In the genomic region with DNA sequence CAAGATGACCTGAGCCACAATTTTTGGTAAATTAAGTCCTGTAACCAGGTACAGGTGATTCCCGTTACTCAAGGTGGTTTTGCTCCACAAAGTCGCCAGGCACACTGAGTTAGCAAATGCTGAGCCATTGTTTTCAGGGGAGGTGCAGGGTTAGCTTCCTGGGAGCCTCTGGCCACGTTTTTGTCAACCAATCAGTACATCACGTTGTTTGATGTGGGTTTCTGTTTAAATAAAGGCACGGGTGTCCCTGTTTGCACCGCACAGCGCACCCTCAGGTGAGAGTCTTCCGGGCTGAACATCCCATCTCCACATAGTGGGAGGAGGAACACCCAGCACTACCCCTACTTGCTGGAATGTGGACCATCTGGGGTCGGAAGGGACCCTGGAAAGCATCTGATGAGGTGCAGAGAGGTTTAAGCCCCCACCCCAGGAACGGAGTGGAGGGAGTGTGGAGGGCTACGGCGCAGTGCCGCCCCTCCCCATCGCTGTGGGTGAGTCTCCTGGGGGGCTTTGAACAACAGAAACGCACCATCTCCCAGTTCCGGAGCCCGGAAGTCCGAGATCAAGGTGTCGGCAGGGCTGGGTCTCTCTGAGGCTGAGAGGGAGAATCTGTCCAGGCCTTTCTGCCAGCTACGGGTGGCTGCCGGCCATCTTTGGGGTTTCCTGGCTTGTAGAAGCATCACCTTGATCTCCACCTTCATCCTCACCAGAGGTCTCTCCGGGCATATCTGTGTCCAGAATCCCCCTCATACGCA, we compare ENCODE assay signal across 24 cellular contexts.
"Had no signal": no experiment of that assay in that cellular context is flagged by ENCODE, and none has a peak within 500 bp of the region (broad histone marks: within the 10 kb centered on the region; RNA-seq: fewer than 3 reads in every experiment).

No MANE protein-coding gene starts in this region.

- H3K27ac Mint-ChIP-seq: activated CD8-positive, alpha-beta memory T cell treated with anti-CD3 and anti-CD28 coated beads, Interleukin-2, amount 10 ng/mL, durations not matched to agents 7 days and 5 days; activated naive CD8-positive, alpha-beta T cell treated with anti-CD3 and anti-CD28 coated beads, Interleukin-2, amount 10 ng/mL, durations not matched to agents 7 days and 5 days; activated T-helper 2 cell treated with anti-CD3 and anti-CD28 coated beads, Interferon-gamma antibody, Interleukin-2, Interleukin-4, amounts not matched to agents 10 μg/mL and 5 μg/mL and 100 μg/mL, durations not matched to agents 14 hours and 24 hours and 36 hours; mesothelial cell of epicardium; neural progenitor cell; progenitor cell of endocrine pancreas had no signal

- H3K4me3 Mint-ChIP-seq: activated CD8-positive, alpha-beta memory T cell treated with anti-CD3 and anti-CD28 coated beads, Interleukin-2, amount 10 ng/mL, durations not matched to agents 7 days and 5 days; activated naive CD8-positive, alpha-beta T cell treated with anti-CD3 and anti-CD28 coated beads, Interleukin-2, amount 10 ng/mL, durations not matched to agents 7 days and 5 days; dendritic cell treated with granulocyte-macrophage colony-stimulating factor and Interleukin-4, amounts not matched to agents 40 ng/mL and 50 ng/mL, for 4 days; mesothelial cell of epicardium; neural progenitor cell had no signal

- H3K4me1 ChIP-seq: foreskin keratinocyte, testis, uterus had no signal

- ATAC-seq: activated CD8-positive, alpha-beta memory T cell treated with anti-CD3 and anti-CD28 coated beads, Interleukin-2, amount 10 ng/mL, durations not matched to agents 7 days and 5 days; foreskin keratinocyte had no signal

- H3K9ac ChIP-seq: neural progenitor cell had no signal

- H3K9me3 Mint-ChIP-seq: activated naive CD8-positive, alpha-beta T cell treated with anti-CD3 and anti-CD28 coated beads, Interleukin-2, amount 10 ng/mL, durations not matched to agents 7 days and 5 days; activated T-helper 2 cell treated with anti-CD3 and anti-CD28 coated beads, Interferon-gamma antibody, Interleukin-2, Interleukin-4, amounts not matched to agents 10 μg/mL and 5 μg/mL and 100 μg/mL, durations not matched to agents 14 hours and 24 hours and 36 hours; dendritic cell treated with granulocyte-macrophage colony-stimulating factor and Interleukin-4, amounts not matched to agents 40 ng/mL and 50 ng/mL, for 4 days; mesothelial cell of epicardium; naive thymus-derived CD8-positive, alpha-beta T cell; neural progenitor cell had no signal

- H3K27ac ChIP-seq: foreskin keratinocyte, neural progenitor cell, testis, uterus, WERI-Rb-1 had no signal

- H3K27me3 Mint-ChIP-seq: activated CD8-positive, alpha-beta memory T cell treated with anti-CD3 and anti-CD28 coated beads, Interleukin-2, amount 10 ng/mL, durations not matched to agents 7 days and 5 days; activated naive CD8-positive, alpha-beta T cell treated with anti-CD3 and anti-CD28 coated beads, Interleukin-2, amount 10 ng/mL, durations not matched to agents 7 days and 5 days; dendritic cell treated with granulocyte-macrophage colony-stimulating factor and Interleukin-4, amounts not matched to agents 40 ng/mL and 50 ng/mL, for 4 days; naive thymus-derived CD8-positive, alpha-beta T cell had no signal

- DNase-seq: activated CD4-positive, alpha-beta T cell treated with anti-CD3 and anti-CD28 coated beads, Interleukin-2, amount 50 U/mL, for 4 hours; activated CD8-positive, alpha-beta memory T cell treated with anti-CD3 and anti-CD28 coated beads, Interleukin-2, amount 10 ng/mL, durations not matched to agents 7 days and 5 days; activated naive CD4-positive, alpha-beta T cell; activated naive CD8-positive, alpha-beta T cell treated with anti-CD3 and anti-CD28 coated beads, Interleukin-2, amount 10 ng/mL, durations not matched to agents 7 days and 5 days; amniotic stem cell; effector CD8-positive, alpha-beta T cell; erythroblast; foreskin keratinocyte; retina; stimulated activated CD4-positive, alpha-beta T cell treated with anti-CD3 and anti-CD28 coated beads, Interleukin-2, amount 100 ng/mL, for 48 hours; stimulated activated CD8-positive, alpha-beta memory T cell treated with anti-CD3 and anti-CD28 coated beads, Interleukin-4, amount 100 ng/mL, for 48 hours; testis; trophoblast cell; uterus; WERI-Rb-1 had no signal

- H3K36me3 ChIP-seq: neural progenitor cell, uterus, WERI-Rb-1 had no signal

- H3K4me3 ChIP-seq: neural progenitor cell, testis, uterus had no signal

- H3K36me3 Mint-ChIP-seq: activated CD8-positive, alpha-beta memory T cell treated with anti-CD3 and anti-CD28 coated beads, Interleukin-2, amount 10 ng/mL, durations not matched to agents 7 days and 5 days; activated naive CD8-positive, alpha-beta T cell treated with anti-CD3 and anti-CD28 coated beads, Interleukin-2, amount 10 ng/mL, durations not matched to agents 7 days and 5 days; mesothelial cell of epicardium; neural progenitor cell had no signal

- H3K9me3 ChIP-seq: testis, uterus had no signal

- FAIRE-seq: bronchial epithelial cell, keratinocyte, TTC549 had no signal
